Comparison of ENCODE assay signal across 1 cellular context in the genomic region with DNA sequence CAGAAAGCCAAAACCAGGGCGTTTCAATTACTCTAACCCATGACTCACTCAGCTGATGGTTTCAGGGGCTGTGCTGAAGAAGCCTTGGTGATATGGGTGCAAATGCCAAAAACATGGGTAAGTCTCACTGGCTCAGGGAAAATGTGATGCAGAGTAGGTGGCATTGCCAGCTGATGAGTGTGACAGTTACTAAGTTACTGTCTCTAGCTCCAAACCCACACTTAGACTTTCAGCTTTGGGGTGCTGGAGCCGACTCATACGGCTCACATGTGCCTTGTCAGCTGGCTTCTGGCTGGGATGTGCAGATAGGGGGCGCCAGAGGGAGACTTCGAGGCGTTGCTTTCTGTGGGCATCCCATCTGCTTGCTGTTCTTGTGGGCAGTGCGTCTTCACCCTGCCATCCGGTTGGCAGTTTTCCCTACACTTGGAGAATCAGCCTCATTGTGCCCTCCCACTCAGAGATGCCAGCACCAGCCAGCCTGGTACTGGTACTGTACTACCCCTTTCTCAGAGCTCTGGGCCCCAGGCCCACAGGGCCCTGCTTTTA.
TF ChIP-seq lines count a peak whose summit lies in the region.

No MANE protein-coding gene starts in this region.

TF ChIP-seq in GM23338, 12 proteins besides CTCF, POLR2A, EP300 and RAD21 (continued from another document):
- TF ChIP-seq, protein P1, sequence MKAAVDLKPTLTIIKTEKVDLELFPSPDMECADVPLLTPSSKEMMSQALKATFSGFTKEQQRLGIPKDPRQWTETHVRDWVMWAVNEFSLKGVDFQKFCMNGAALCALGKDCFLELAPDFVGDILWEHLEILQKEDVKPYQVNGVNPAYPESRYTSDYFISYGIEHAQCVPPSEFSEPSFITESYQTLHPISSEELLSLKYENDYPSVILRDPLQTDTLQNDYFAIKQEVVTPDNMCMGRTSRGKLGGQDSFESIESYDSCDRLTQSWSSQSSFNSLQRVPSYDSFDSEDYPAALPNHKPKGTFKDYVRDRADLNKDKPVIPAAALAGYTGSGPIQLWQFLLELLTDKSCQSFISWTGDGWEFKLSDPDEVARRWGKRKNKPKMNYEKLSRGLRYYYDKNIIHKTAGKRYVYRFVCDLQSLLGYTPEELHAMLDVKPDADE (IDR thresholded peaks at IDR 0.05): no peak
- no peak for TF ChIP-seq CREB1 (CRISPR knock-in tag; IDR thresholded peaks at IDR 0.05; ENCODE audit: low read depth)
- TF ChIP-seq, protein P2, sequence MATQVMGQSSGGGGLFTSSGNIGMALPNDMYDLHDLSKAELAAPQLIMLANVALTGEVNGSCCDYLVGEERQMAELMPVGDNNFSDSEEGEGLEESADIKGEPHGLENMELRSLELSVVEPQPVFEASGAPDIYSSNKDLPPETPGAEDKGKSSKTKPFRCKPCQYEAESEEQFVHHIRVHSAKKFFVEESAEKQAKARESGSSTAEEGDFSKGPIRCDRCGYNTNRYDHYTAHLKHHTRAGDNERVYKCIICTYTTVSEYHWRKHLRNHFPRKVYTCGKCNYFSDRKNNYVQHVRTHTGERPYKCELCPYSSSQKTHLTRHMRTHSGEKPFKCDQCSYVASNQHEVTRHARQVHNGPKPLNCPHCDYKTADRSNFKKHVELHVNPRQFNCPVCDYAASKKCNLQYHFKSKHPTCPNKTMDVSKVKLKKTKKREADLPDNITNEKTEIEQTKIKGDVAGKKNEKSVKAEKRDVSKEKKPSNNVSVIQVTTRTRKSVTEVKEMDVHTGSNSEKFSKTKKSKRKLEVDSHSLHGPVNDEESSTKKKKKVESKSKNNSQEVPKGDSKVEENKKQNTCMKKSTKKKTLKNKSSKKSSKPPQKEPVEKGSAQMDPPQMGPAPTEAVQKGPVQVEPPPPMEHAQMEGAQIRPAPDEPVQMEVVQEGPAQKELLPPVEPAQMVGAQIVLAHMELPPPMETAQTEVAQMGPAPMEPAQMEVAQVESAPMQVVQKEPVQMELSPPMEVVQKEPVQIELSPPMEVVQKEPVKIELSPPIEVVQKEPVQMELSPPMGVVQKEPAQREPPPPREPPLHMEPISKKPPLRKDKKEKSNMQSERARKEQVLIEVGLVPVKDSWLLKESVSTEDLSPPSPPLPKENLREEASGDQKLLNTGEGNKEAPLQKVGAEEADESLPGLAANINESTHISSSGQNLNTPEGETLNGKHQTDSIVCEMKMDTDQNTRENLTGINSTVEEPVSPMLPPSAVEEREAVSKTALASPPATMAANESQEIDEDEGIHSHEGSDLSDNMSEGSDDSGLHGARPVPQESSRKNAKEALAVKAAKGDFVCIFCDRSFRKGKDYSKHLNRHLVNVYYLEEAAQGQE (IDR thresholded peaks at IDR 0.05; ENCODE audit: unreplicated experiment): no peak
- no peak for TF ChIP-seq EZH2 (IDR thresholded peaks at IDR 0.05; ENCODE audit: low read depth, unreplicated experiment)
- TF ChIP-seq STAT1 (IDR thresholded peaks at IDR 0.05; ENCODE audit: unreplicated experiment): no peak
- no peak for TF ChIP-seq NANOG (IDR thresholded peaks at IDR 0.05; ENCODE audit: borderline replicate concordance)
